In the genomic region with DNA sequence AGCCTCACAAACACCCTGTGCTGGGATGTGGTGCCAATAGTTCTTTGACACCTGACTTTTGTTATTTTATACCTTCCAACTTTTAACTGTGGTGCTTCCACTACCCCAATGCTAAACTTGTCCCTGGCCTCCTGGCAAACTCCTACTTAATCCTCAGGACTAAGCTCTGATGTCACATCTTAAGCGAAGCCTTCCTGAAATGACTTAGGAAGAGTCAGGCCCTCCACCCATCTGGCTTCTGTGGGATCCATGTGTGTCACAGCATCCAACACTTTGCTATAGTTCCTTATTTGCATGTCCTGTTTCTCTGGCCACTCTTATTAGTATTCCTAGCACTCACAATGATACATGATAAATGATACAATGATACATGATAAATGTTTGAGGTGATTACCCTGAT, we compare ENCODE assay signal across 13 cellular contexts.
"Had no signal": no experiment of that assay in that cellular context is flagged by ENCODE, and none has a peak within 500 bp of the region (broad histone marks: within the 10 kb centered on the region; RNA-seq: fewer than 3 reads in every experiment).

No MANE protein-coding gene starts in this region.

- H3K36me3 Mint-ChIP-seq: immature natural killer cell, type B pancreatic cell had no signal

- H3K4me1 Mint-ChIP-seq: immature natural killer cell; naive thymus-derived CD4-positive, alpha-beta T cell; nephron progenitor cell had no signal

- H3K9me3 ChIP-seq: esophagus squamous epithelium, neutrophil, stomach had no signal

- H3K27ac Mint-ChIP-seq: dendritic cell treated with granulocyte-macrophage colony-stimulating factor and Interleukin-4, amounts not matched to agents 40 ng/mL and 50 ng/mL, for 4 days; immature natural killer cell; naive thymus-derived CD4-positive, alpha-beta T cell; nephron progenitor cell; type B pancreatic cell had no signal

- DNase-seq: esophagus squamous epithelium; foreskin fibroblast; immature natural killer cell; naive thymus-derived CD4-positive, alpha-beta T cell; nephron progenitor cell; small intestine; stimulated activated CD4-positive, alpha-beta T cell treated with anti-CD3 and anti-CD28 coated beads, Interleukin-12 subunit alpha, Interleukin-12 subunit beta, amount 100 ng/mL, for 4 hours; stimulated activated naive CD4-positive, alpha-beta T cell; stomach; substantia nigra had no signal

- H3K4me3 Mint-ChIP-seq: dendritic cell treated with granulocyte-macrophage colony-stimulating factor and Interleukin-4, amounts not matched to agents 40 ng/mL and 50 ng/mL, for 4 days; immature natural killer cell; naive thymus-derived CD4-positive, alpha-beta T cell; nephron progenitor cell; type B pancreatic cell had no signal

- ATAC-seq: naive thymus-derived CD4-positive, alpha-beta T cell had no signal

- H3K36me3 ChIP-seq: esophagus squamous epithelium, neutrophil, stomach had no signal

- H3K4me3 ChIP-seq: esophagus squamous epithelium, stomach had no signal

- H3K9me3 Mint-ChIP-seq: dendritic cell treated with granulocyte-macrophage colony-stimulating factor and Interleukin-4, amounts not matched to agents 40 ng/mL and 50 ng/mL, for 4 days; immature natural killer cell had no signal

- H3K27me3 ChIP-seq: esophagus squamous epithelium, neutrophil, stomach had no signal

- H3K4me1 ChIP-seq: stomach had no signal

- H3K27ac ChIP-seq: esophagus squamous epithelium, neutrophil, stomach had no signal

- H3K27me3 Mint-ChIP-seq: dendritic cell treated with granulocyte-macrophage colony-stimulating factor and Interleukin-4, amounts not matched to agents 40 ng/mL and 50 ng/mL, for 4 days; naive thymus-derived CD4-positive, alpha-beta T cell; type B pancreatic cell had no signal
